ENCODE assay signal across 19 cellular contexts in the genomic region with DNA sequence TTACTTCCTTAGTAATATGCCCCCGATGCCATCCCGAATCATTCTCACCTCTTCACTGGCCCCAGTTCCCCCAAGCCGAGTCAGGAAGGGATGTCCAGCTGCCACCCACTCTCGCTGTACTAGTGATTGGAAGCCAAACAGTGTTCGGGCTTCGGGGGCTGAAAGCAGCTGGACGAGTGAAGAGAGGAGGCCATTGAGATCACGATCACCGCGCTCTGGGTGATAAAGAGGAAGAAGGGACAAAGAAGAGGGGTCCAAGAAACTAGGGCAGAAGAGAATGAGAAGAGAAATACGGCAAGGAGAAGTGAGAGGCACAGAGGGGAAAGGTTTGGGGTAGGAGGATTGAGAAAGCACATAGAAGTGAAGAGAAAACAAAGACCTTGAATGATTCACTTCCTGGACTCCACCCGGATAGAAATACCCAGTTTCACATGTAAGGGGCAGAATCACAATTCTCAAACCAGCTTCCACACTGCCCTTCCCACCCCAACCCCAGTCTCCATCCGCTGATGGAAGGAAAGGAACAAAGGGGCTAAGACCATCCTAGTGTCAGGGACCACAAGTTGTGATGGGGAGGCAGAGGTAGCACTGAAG. TPM values are rescaled to one million over a fixed set of nuclear protein-coding genes. Genes with fewer than 3 reads are reported as not detected.
A peak's percentile ranks its signal among the peaks of the same experiment; 100 is the strongest.
DNase-seq lines count a peak whose midpoint lies in the region; ATAC-seq, FAIRE-seq and TF ChIP-seq lines count a peak whose summit lies in the region.
"Had no signal": no experiment of that assay in that cellular context is flagged by ENCODE, and none has a peak within 500 bp of the region (broad histone marks: within the 10 kb centered on the region; RNA-seq: fewer than 3 reads in every experiment).

No MANE protein-coding gene starts in this region.

- FAIRE-seq in GM12891 (lab: Jason Lieb, UNC), result no peak
- FAIRE-seq: frontal cortex had no signal

- CTCF ChIA-PET in RWPE1 (lab: Yijun Ruan, JAX), result interaction anchor here (0.6 kb wide), 1 partner anchor 35 kb away, joined by 4 read pairs; no protein-coding TSS in a partner anchor

- no peaks in the 10 kb centered on the region for H3K27me3 ChIP-seq in right atrium auricular region
- H3K27me3 ChIP-seq in heart right ventricle, result no peaks in the 10 kb centered on the region
- no peaks in the 10 kb centered on the region for H3K27me3 ChIP-seq in colonic mucosa
- H3K27me3 ChIP-seq in transverse colon, result no peaks in the 10 kb centered on the region
- H3K27me3 ChIP-seq: BLaER1 had no signal

- no peak for TF ChIP-seq POLR2A in transverse colon (IDR thresholded peaks at IDR 0.05)
- TF ChIP-seq POLR2A in GM12891 (IDR thresholded peaks at IDR 0.05; ENCODE audit: low read depth, low read length), result no peak

- 85 to 89% methylated on average over 13 of the region's 13 CpGs for WGBS in heart right ventricle, 2 donors
- WGBS in transverse colon (ENCODE audit: low coverage in 1 of 2), 2 donors, result 50 to 87% methylated on average over 1 to 13 of the region's 13 CpGs

- TF ChIP-seq CTCF in right atrium auricular region (IDR thresholded peaks at IDR 0.05), result no peak
- no peak for TF ChIP-seq CTCF in heart right ventricle (IDR thresholded peaks at IDR 0.05)
- TF ChIP-seq CTCF in RWPE1 (conservative IDR thresholded peaks at IDR 0.05; ENCODE audit: low read depth), result no peak
- no peak for TF ChIP-seq CTCF in colonic mucosa (IDR thresholded peaks at IDR 0.05)
- no peak for TF ChIP-seq CTCF in transverse colon (IDR thresholded peaks at IDR 0.05)

- TF ChIP-seq EP300 in transverse colon (IDR thresholded peaks at IDR 0.05; ENCODE audit: low read depth), result no peak

- H3K27ac ChIP-seq in right atrium auricular region (no peak overlapping the region), heart right ventricle (no peak overlapping the region), RWPE1 (peak overlapping the region; percentile 46), colonic mucosa (peak overlapping the region; percentile 98), transverse colon (peak overlapping the region; percentile 77 to 96 (median 96))
- H3K27ac ChIP-seq: BLaER1, SK-N-MC had no signal

- ATAC-seq in heart right ventricle (no peak), HG03095 (IDR thresholded peaks at IDR 0.05; ENCODE audit: unreplicated experiment) (no peak)
- ATAC-seq: activated naive CD4-positive, alpha-beta T cell treated with anti-CD3 and anti-CD28 coated beads, Interleukin-2, amount 50 U/mL, for 72 hours; right cardiac atrium; stimulated activated naive CD8-positive, alpha-beta T cell treated with anti-CD3 and anti-CD28 coated beads, Interleukin-15, amount 100 ng/mL, for 72 hours had no signal

- H3K4me3 ChIP-seq in right atrium auricular region, result no peak overlapping the region
- no peak overlapping the region for H3K4me3 ChIP-seq in heart right ventricle
- H3K4me3 ChIP-seq in colonic mucosa, result peak overlapping the region; percentile 1
- H3K4me3 ChIP-seq in transverse colon, result peak overlapping the region in 1 of 4 donors; percentile 35
- H3K4me3 ChIP-seq: BLaER1, SK-N-MC had no signal

- H3K36me3 ChIP-seq in right atrium auricular region, result peaks cover 4% of the 10 kb centered on the region
- H3K36me3 ChIP-seq in heart right ventricle, result peaks cover 0 to 37% (median 4%) of the 10 kb centered on the region in 9 donors
- peaks cover 1% of the 10 kb centered on the region for H3K36me3 ChIP-seq in colonic mucosa
- H3K36me3 ChIP-seq in transverse colon, result peaks cover 0 to 19% (median 6%) of the 10 kb centered on the region in 4 donors

- peaks cover 0 to 28% of the 10 kb centered on the region in 2 donors for H3K4me1 ChIP-seq in right atrium auricular region
- peaks cover 3 to 38% (median 21%) of the 10 kb centered on the region in 9 donors for H3K4me1 ChIP-seq in heart right ventricle
- H3K4me1 ChIP-seq in colonic mucosa, result peaks cover 4% of the 10 kb centered on the region
- H3K4me1 ChIP-seq in transverse colon, result peaks cover 16 to 87% (median 55%) of the 10 kb centered on the region in 4 donors

- H3K9me3 ChIP-seq in right atrium auricular region (no peaks in the 10 kb centered on the region), heart right ventricle (no peaks in the 10 kb centered on the region), colonic mucosa (no peaks in the 10 kb centered on the region), transverse colon (no peaks in the 10 kb centered on the region)
- H3K9me3 ChIP-seq: BLaER1 had no signal

- peak; percentile 26 for DNase-seq in right atrium auricular region (ENCODE audit: low spot score)
- DNase-seq in heart right ventricle, result no peak
- peak; percentile 24 for DNase-seq in RWPE1 (ENCODE audit: low spot score)
- no peak for DNase-seq in colonic mucosa
- no peak for DNase-seq in transverse colon
- DNase-seq in GM12891 (ENCODE audit: insufficient read length, low spot score), result no peak
- DNase-seq in GOT3 (lab: John Stamatoyannopoulos, UW), result no peak
- DNase-seq: activated CD4-positive, alpha-beta T cell treated with anti-CD3 and anti-CD28 coated beads, Interleukin-2, amount 50 U/mL, for 1 hour; GDM1; NCI-H146; NCI-H748 treated with DMSO at 0.1 percent for 48 hours; right cardiac atrium; stimulated activated CD4-positive, alpha-beta T cell treated with anti-CD3 and anti-CD28 coated beads, Interleukin-4, amount 100 ng/mL, for 24 hours; stimulated activated naive CD8-positive, alpha-beta T cell treated with anti-CD3 and anti-CD28 coated beads, Interleukin-15, amount 100 ng/mL, for 72 hours had no signal

- in situ Hi-C loops in transverse colon (cut with MboI; ENCODE audit: low pct_ligation_motif_present in 1 of 4, low pct_unique_long_range_greater_than_20kb in 1 of 4, low sequenced_read_pairs in 3 of 4), result no loop called here

- POLR2A ChIA-PET in RWPE1 (lab: Yijun Ruan, JAX; ENCODE audit: low non-redundant PET), result no interaction called here

- intact Hi-C loops in heart right ventricle (cut with DNase I), result loop anchor here in 1 of 10 donors (5.0 kb wide), 1 partner anchor 34 kb away; a partner anchor contains a TSS
- intact Hi-C loops in colonic mucosa (cut with DNase I), result no loop called here
- intact Hi-C loops in transverse colon (cut with DNase I; ENCODE audit: low total_unique reads), result no loop called here

- peak overlapping the region in 1 of 2 donors; percentile 60 for H3K9ac ChIP-seq in colonic mucosa (ENCODE audit: low read depth in 2 of 2, low read length in 2 of 2)
- H3K9ac ChIP-seq: BLaER1 had no signal

TF ChIP-seq in GM12891, 5 proteins besides CTCF, POLR2A, EP300 and RAD21:
- no peak for TF ChIP-seq POU2F2 (IDR thresholded peaks at IDR 0.05; ENCODE audit: low read depth, low read length)
- TF ChIP-seq POLR2AphosphoS5 (IDR thresholded peaks at IDR 0.05; ENCODE audit: low read depth, low read length), result no peak
- TF ChIP-seq TAF1 (IDR thresholded peaks at IDR 0.05; ENCODE audit: low read depth, low read length), result no peak
- TF ChIP-seq PAX5 (IDR thresholded peaks at IDR 0.05; ENCODE audit: insufficient read depth, low read length, severe bottlenecking), result no peak
- TF ChIP-seq SPI1 (IDR thresholded peaks at IDR 0.05; ENCODE audit: low read depth, low read length), result no peak
TF ChIP-seq in GM12891: peak in this region for 0.

RNA-seq across cellular contexts. Expression of a gene that starts 3.7 kb away (rescaled TPM):
- 10 to 100 TPM in 1 of 2 donors, 1 to 10 TPM in 1; 5.7 to 12.3 TPM for total RNA-seq in right atrium auricular region
- 10 to 100 TPM; 19.8 to 31.9 (median 26.2) TPM for total RNA-seq in heart right ventricle
- polyA plus RNA-seq in heart right ventricle, result 10 to 100 TPM; 12.6 to 20.3 TPM
- total RNA-seq in colonic mucosa, result 10 to 100 TPM; 42.2 to 66.1 TPM
- 10 to 100 TPM; 32.4 to 78.6 (median 46.2) TPM for total RNA-seq in transverse colon
- polyA plus RNA-seq in GM12891 (2012; ENCODE audit: low read depth, missing spikeins), result 52.4 TPM

RNA-seq across cellular contexts. Expression of a gene that starts 5.4 kb away (rescaled TPM):
- total RNA-seq in right atrium auricular region (1 to 10 TPM; 1.6 to 9.6 TPM), heart right ventricle (1 to 10 TPM in 9 of 10 donors, under 1 TPM in 1; 0.95 to 5.3 (median 2.5) TPM), colonic mucosa (100 to 1,000 TPM; 168 to 188 TPM), transverse colon (100 to 1,000 TPM; 284 to 483 (median 296) TPM)
- 1 to 10 TPM; 1.9 to 5.3 TPM for polyA plus RNA-seq in heart right ventricle
- polyA plus RNA-seq in GM12891 (2012; ENCODE audit: low read depth, missing spikeins), result 0.73 TPM

RNA-seq across cellular contexts. Expression of a gene that starts 13.7 kb away (rescaled TPM):
- 1 to 10 TPM; 1.0 to 6.3 TPM for total RNA-seq in right atrium auricular region
- total RNA-seq in heart right ventricle, result under 1 TPM; 0.14 to 0.68 (median 0.31) TPM
- under 1 TPM; 0.44 to 0.48 TPM for polyA plus RNA-seq in heart right ventricle
- total RNA-seq in colonic mucosa, result 1 to 10 TPM in 1 of 2 donors, under 1 TPM in 1; 0.89 to 1.5 TPM
- total RNA-seq in transverse colon, result 1 to 10 TPM in 3 of 4 donors, under 1 TPM in 1; 0.40 to 2.5 (median 1.5) TPM
- 6.9 TPM for polyA plus RNA-seq in GM12891 (2012; ENCODE audit: low read depth, missing spikeins)

RNA-seq across cellular contexts. Expression of a gene that starts 31.9 kb away (rescaled TPM):
- total RNA-seq in right atrium auricular region (10 to 100 TPM; 26.3 to 28.0 TPM), heart right ventricle (10 to 100 TPM; 12.9 to 20.0 (median 15.8) TPM), colonic mucosa (10 to 100 TPM; 12.8 to 21.1 TPM), transverse colon (10 to 100 TPM in 3 of 4 donors, 1 to 10 TPM in 1; 7.4 to 61.0 (median 31.5) TPM)
- 10 to 100 TPM; 22.7 to 33.6 TPM for polyA plus RNA-seq in heart right ventricle
- 15.7 TPM for polyA plus RNA-seq in GM12891 (2012; ENCODE audit: low read depth, missing spikeins)

Comparison
In these comparisons a context has a peak if more than half of its experiments do, and no peak if none do; other contexts are left out.
1. DNase-seq: peak in right atrium auricular region (single experiment) and RWPE1 (single experiment); none in heart right ventricle (0 of 2), colonic mucosa (single experiment), transverse colon (single experiment), GM12891 (single experiment) and GOT3 (single experiment).
2. H3K27ac ChIP-seq: peak in RWPE1 (single experiment), colonic mucosa (single experiment) and transverse colon (4 of 4); none in right atrium auricular region (0 of 2) and heart right ventricle (0 of 10).
3. RNA of a gene that starts 5.4 kb away (total RNA-seq): 284 to 483 TPM in transverse colon and 168 to 188 TPM in colonic mucosa; 1.6 to 9.6 TPM in right atrium auricular region and 0.95 to 5.3 TPM in heart right ventricle; every median in the first group is over 10 times any median in the second.